Comparison of ENCODE assay signal across 32 cellular contexts in the genomic region with DNA sequence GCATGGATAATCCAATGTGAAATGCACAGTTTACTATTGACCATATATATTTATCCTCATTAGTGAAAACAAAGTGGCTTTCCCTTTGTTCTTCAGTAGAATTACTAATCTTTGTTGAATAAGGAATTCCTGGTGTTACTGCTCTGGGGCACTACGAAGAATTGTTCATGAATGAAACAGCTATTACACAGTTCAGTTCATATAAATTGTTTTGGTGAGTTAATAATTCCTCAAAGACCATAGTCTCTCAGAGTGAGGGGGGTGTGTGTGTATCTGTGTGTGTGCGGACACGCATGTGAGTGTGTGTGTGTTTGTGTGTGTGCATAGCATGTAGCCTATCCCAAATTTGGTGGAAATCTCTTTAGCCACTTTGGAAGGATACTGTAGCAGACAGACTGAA.
"Had no signal": no experiment of that assay in that cellular context is flagged by ENCODE, and none has a peak within 500 bp of the region (broad histone marks: within the 10 kb centered on the region; RNA-seq: fewer than 3 reads in every experiment).

No MANE protein-coding gene starts in this region.

- H3K4me3 Mint-ChIP-seq: activated CD4-positive, alpha-beta memory T cell treated with anti-CD3 and anti-CD28 coated beads for 36 hours; activated CD4-positive, alpha-beta T cell treated with anti-CD3 and anti-CD28 coated beads for 36 hours; activated CD4-positive, alpha-beta T cell treated with anti-CD3 and anti-CD28 coated beads, Interleukin-2, amount 10 ng/mL, durations not matched to agents 24 days and 14 days; activated CD8-positive, alpha-beta memory T cell treated with anti-CD3 and anti-CD28 coated beads, Interleukin-2, amount 10 ng/mL, durations not matched to agents 7 days and 5 days; activated CD8-positive, alpha-beta T cell treated with anti-CD3 and anti-CD28 coated beads, Interleukin-2, amount 10 ng/mL, durations not matched to agents 7 days and 5 days; activated naive CD4-positive, alpha-beta T cell treated with anti-CD3 and anti-CD28 coated beads, Interleukin-2, amount 10 ng/mL, durations not matched to agents 7 days and 5 days; activated naive CD8-positive, alpha-beta T cell treated with anti-CD3 and anti-CD28 coated beads, Interleukin-2, amount 10 ng/mL, durations not matched to agents 7 days and 5 days; activated T-helper 1 cell treated with anti-CD3 and anti-CD28 coated beads, Interleukin-12 subunit alpha, Interleukin-12 subunit beta, Interleukin-2, Interleukin-4 antibody, amounts not matched to agents 30 ng/mL and 10 ng/mL and 1 ng/mL, durations not matched to agents 14 hours and 24 hours and 36 hours; brain; T-cell; T-helper 1 cell treated with Interleukin-12 subunit alpha and Interleukin-12 subunit beta and Interleukin-4 antibody, amounts not matched to agents 30 μg/mL and 1 μg/mL, for 36 hours had no signal

- H3K4me1 Mint-ChIP-seq: activated CD4-positive, alpha-beta T cell treated with anti-CD3 and anti-CD28 coated beads for 36 hours; activated CD4-positive, alpha-beta T cell treated with anti-CD3 and anti-CD28 coated beads, Interleukin-2, amount 10 ng/mL, durations not matched to agents 24 days and 14 days; activated CD8-positive, alpha-beta memory T cell treated with anti-CD3 and anti-CD28 coated beads, Interleukin-2, amount 10 ng/mL, durations not matched to agents 7 days and 5 days; activated naive CD4-positive, alpha-beta T cell treated with anti-CD3 and anti-CD28 coated beads, Interleukin-2, amount 10 ng/mL, durations not matched to agents 7 days and 5 days; activated naive CD8-positive, alpha-beta T cell treated with anti-CD3 and anti-CD28 coated beads, Interleukin-2, amount 10 ng/mL, durations not matched to agents 7 days and 5 days; brain; T-cell had no signal

- H3K27ac ChIP-seq: ascending aorta, breast epithelium, cardiac muscle cell, colonic mucosa, epithelial cell of prostate, esophagus squamous epithelium, gastroesophageal sphincter, WERI-Rb-1 had no signal

- H3K27ac Mint-ChIP-seq: activated CD4-positive, alpha-beta memory T cell treated with anti-CD3 and anti-CD28 coated beads for 36 hours; activated CD4-positive, alpha-beta T cell treated with anti-CD3 and anti-CD28 coated beads for 36 hours; activated CD4-positive, alpha-beta T cell treated with anti-CD3 and anti-CD28 coated beads, Interleukin-2, amount 10 ng/mL, durations not matched to agents 24 days and 14 days; activated CD8-positive, alpha-beta memory T cell treated with anti-CD3 and anti-CD28 coated beads, Interleukin-2, amount 10 ng/mL, durations not matched to agents 7 days and 5 days; activated CD8-positive, alpha-beta T cell treated with anti-CD3 and anti-CD28 coated beads, Interleukin-2, amount 10 ng/mL, durations not matched to agents 7 days and 5 days; activated naive CD4-positive, alpha-beta T cell treated with anti-CD3 and anti-CD28 coated beads, Interleukin-2, amount 10 ng/mL, durations not matched to agents 7 days and 5 days; activated naive CD4-positive, alpha-beta T cell treated with anti-CD3 and anti-CD28 coated beads, Interleukin-2, amount 50 U/mL, for 72 hours; activated naive CD8-positive, alpha-beta T cell treated with anti-CD3 and anti-CD28 coated beads, Interleukin-2, amount 10 ng/mL, durations not matched to agents 7 days and 5 days; activated T-helper 1 cell treated with anti-CD3 and anti-CD28 coated beads, Interleukin-12 subunit alpha, Interleukin-12 subunit beta, Interleukin-2, Interleukin-4 antibody, amounts not matched to agents 30 ng/mL and 10 ng/mL and 1 ng/mL, durations not matched to agents 14 hours and 24 hours and 36 hours; brain; T-cell; T-helper 1 cell treated with Interleukin-12 subunit alpha and Interleukin-12 subunit beta and Interleukin-4 antibody, amounts not matched to agents 30 μg/mL and 1 μg/mL, for 36 hours had no signal

- H3K9me3 Mint-ChIP-seq: activated CD4-positive, alpha-beta T cell treated with anti-CD3 and anti-CD28 coated beads, Interleukin-2, amount 10 ng/mL, durations not matched to agents 24 days and 14 days; activated T-helper 1 cell treated with anti-CD3 and anti-CD28 coated beads, Interleukin-12 subunit alpha, Interleukin-12 subunit beta, Interleukin-2, Interleukin-4 antibody, amounts not matched to agents 30 ng/mL and 10 ng/mL and 1 ng/mL, durations not matched to agents 14 hours and 24 hours and 36 hours had no signal

- H3K4me1 ChIP-seq: ascending aorta, breast epithelium, colonic mucosa, esophagus squamous epithelium, gastroesophageal sphincter had no signal

- ATAC-seq: activated CD4-positive, alpha-beta T cell treated with anti-CD3 and anti-CD28 coated beads for 36 hours; activated CD8-positive, alpha-beta memory T cell treated with anti-CD3 and anti-CD28 coated beads, Interleukin-2, amount 10 ng/mL, durations not matched to agents 7 days and 5 days; activated CD8-positive, alpha-beta T cell treated with anti-CD3 and anti-CD28 coated beads, Interleukin-2, amount 10 ng/mL, durations not matched to agents 7 days and 5 days; activated naive CD4-positive, alpha-beta T cell treated with anti-CD3 and anti-CD28 coated beads, Interleukin-2, amount 50 U/mL, for 72 hours; gastroesophageal sphincter; T-cell had no signal

- H3K36me3 Mint-ChIP-seq: activated CD4-positive, alpha-beta memory T cell treated with anti-CD3 and anti-CD28 coated beads for 36 hours; activated CD8-positive, alpha-beta memory T cell treated with anti-CD3 and anti-CD28 coated beads, Interleukin-2, amount 10 ng/mL, durations not matched to agents 7 days and 5 days; activated naive CD4-positive, alpha-beta T cell treated with anti-CD3 and anti-CD28 coated beads, Interleukin-2, amount 10 ng/mL, durations not matched to agents 7 days and 5 days; activated naive CD4-positive, alpha-beta T cell treated with anti-CD3 and anti-CD28 coated beads, Interleukin-2, amount 50 U/mL, for 72 hours; activated naive CD8-positive, alpha-beta T cell treated with anti-CD3 and anti-CD28 coated beads, Interleukin-2, amount 10 ng/mL, durations not matched to agents 7 days and 5 days; brain; T-cell had no signal

- H3K36me3 ChIP-seq: ascending aorta, breast epithelium, cardiac muscle cell, colonic mucosa, esophagus squamous epithelium, gastroesophageal sphincter, WERI-Rb-1 had no signal

- H3K27me3 ChIP-seq: ascending aorta, breast epithelium, cardiac muscle cell, colonic mucosa, esophagus squamous epithelium, gastroesophageal sphincter had no signal

- DNase-seq: activated CD4-positive, alpha-beta memory T cell treated with anti-CD3 and anti-CD28 coated beads for 36 hours; activated CD4-positive, alpha-beta T cell treated with anti-CD3 and anti-CD28 coated beads for 36 hours; activated CD4-positive, alpha-beta T cell treated with anti-CD3 and anti-CD28 coated beads, Interleukin-2, amount 10 ng/mL, durations not matched to agents 24 days and 14 days; activated CD4-positive, CD25-positive, alpha-beta regulatory T cell; activated CD4-positive, CD25-positive, alpha-beta regulatory T cell treated with anti-CD3 and anti-CD28 coated beads, Interleukin-2, amount 50 U/mL, for 72 hours; activated CD8-positive, alpha-beta memory T cell treated with anti-CD3 and anti-CD28 coated beads, Interleukin-2, amount 10 ng/mL, durations not matched to agents 7 days and 5 days; activated CD8-positive, alpha-beta memory T cell treated with anti-CD3 and anti-CD28 coated beads, Interleukin-2, amount 50 U/mL, for 4 hours; activated CD8-positive, alpha-beta T cell treated with anti-CD3 and anti-CD28 coated beads, Interleukin-2, amount 10 ng/mL, durations not matched to agents 7 days and 5 days; activated gamma-delta T cell; activated naive CD4-positive, alpha-beta T cell; activated naive CD4-positive, alpha-beta T cell treated with anti-CD3 and anti-CD28 coated beads, Interleukin-2, amount 10 ng/mL, durations not matched to agents 7 days and 5 days; activated naive CD8-positive, alpha-beta T cell treated with anti-CD3 and anti-CD28 coated beads, Interleukin-2, amount 10 ng/mL, durations not matched to agents 7 days and 5 days; activated T-cell treated with anti-CD3 and anti-CD28 coated beads, Interleukin-2, amount 50 U/mL, for 1 hour; activated T-cell treated with anti-CD3 and anti-CD28 coated beads, Interleukin-2, amount 50 U/mL, for 48 hours; central memory CD4-positive, alpha-beta T cell; cerebellar nuclear complex; colonic mucosa; effector CD8-positive, alpha-beta T cell; esophagus squamous epithelium; foreskin melanocyte; T-cell; T-helper 9 cell; WERI-Rb-1 had no signal

- H3K27me3 Mint-ChIP-seq: activated CD4-positive, alpha-beta memory T cell treated with anti-CD3 and anti-CD28 coated beads for 36 hours; activated CD4-positive, alpha-beta T cell treated with anti-CD3 and anti-CD28 coated beads for 36 hours; activated CD4-positive, alpha-beta T cell treated with anti-CD3 and anti-CD28 coated beads, Interleukin-2, amount 10 ng/mL, durations not matched to agents 24 days and 14 days; activated CD8-positive, alpha-beta memory T cell treated with anti-CD3 and anti-CD28 coated beads, Interleukin-2, amount 10 ng/mL, durations not matched to agents 7 days and 5 days; activated naive CD4-positive, alpha-beta T cell treated with anti-CD3 and anti-CD28 coated beads, Interleukin-2, amount 10 ng/mL, durations not matched to agents 7 days and 5 days; activated naive CD8-positive, alpha-beta T cell treated with anti-CD3 and anti-CD28 coated beads, Interleukin-2, amount 10 ng/mL, durations not matched to agents 7 days and 5 days; brain; T-cell had no signal

- H3K4me3 ChIP-seq: ascending aorta, breast epithelium, cardiac muscle cell, colonic mucosa, esophagus squamous epithelium, gastroesophageal sphincter had no signal
